9 cellular contexts compared by ENCODE assay signal in the genomic region with DNA sequence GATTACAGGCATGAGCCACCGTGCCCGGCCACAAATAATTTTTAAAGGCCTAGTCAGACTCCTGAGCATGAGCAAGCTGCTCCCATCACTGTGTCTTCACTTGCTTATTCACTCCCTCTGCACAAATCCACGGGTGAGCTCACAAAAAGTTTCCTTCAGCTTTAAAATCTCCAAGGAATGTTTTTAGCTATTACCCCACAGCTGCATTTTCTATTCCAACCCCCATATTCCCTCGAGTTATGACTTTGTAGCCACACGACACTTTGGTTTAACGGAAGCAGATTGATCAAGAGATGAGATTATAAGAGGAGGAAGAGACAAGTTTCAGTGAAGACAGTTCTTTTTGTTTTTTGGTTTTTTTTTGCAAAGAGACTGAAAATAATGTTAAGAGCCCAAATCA. TPM values are rescaled to one million over a fixed set of nuclear protein-coding genes. Genes with fewer than 3 reads are reported as not detected.
A peak's percentile ranks its signal among the peaks of the same experiment; 100 is the strongest.
DNase-seq lines count a peak whose midpoint lies in the region; ATAC-seq and TF ChIP-seq lines count a peak whose summit lies in the region.
"Had no signal": no experiment of that assay in that cellular context is flagged by ENCODE, and none has a peak within 500 bp of the region (broad histone marks: within the 10 kb centered on the region; RNA-seq: fewer than 3 reads in every experiment).

No MANE protein-coding gene starts in this region.

- 55 to 57% methylated on average over 6 of the region's 6 CpGs for WGBS in GM23248 (ENCODE audit: low coverage in 1 of 2, low lambda C conversion rate in 2 of 2, missing lambda C conversion rate in 2 of 2), 2 experiments
- 66 to 68% methylated on average over 6 of the region's 6 CpGs for WGBS in thyroid gland, 2 donors

- H3K4me3 Mint-ChIP-seq in CD14-positive monocyte = peak overlapping the region; percentile 2 to 69
- H3K4me3 Mint-ChIP-seq in WTC11 = no peak overlapping the region
- peak overlapping the region; percentile 42 to 86 (median 73) for H3K4me3 Mint-ChIP-seq in naive thymus-derived CD8-positive, alpha-beta T cell

- no peak for DNase-seq in CD14-positive monocyte (ENCODE audit: low spot score)
- DNase-seq in GM23248 = peak; percentile 57
- DNase-seq in WTC11 (ENCODE audit: low spot score) = no peak
- DNase-seq in naive thymus-derived CD8-positive, alpha-beta T cell = peak in 2 of 10 donors; percentile 47 to 49
- no peak for DNase-seq in thyroid gland
- DNase-seq in brain microvascular endothelial cell = no peak
- DNase-seq in amniotic stem cell (lab: John Stamatoyannopoulos, UW) = no peak
- DNase-seq: NCI-H446 treated with DMSO at 0.1 percent for 48 hours had no signal

- H3K4me2 ChIP-seq in GM23248 (ENCODE audit: unreplicated experiment) = no peak overlapping the region

- peaks cover 30% of the 10 kb centered on the region; the same call in 1 of the 2 replicates for H4K20me1 ChIP-seq in GM23248 (ENCODE audit: insufficient read depth)

- H3K9me3 Mint-ChIP-seq in CD14-positive monocyte (no peaks in the 10 kb centered on the region), WTC11 (no peaks in the 10 kb centered on the region)
- no peaks in the 10 kb centered on the region for H3K9me3 Mint-ChIP-seq in naive thymus-derived CD8-positive, alpha-beta T cell

- peak overlapping the region; percentile 74 to 86 (median 81) for H3K27ac Mint-ChIP-seq in CD14-positive monocyte
- H3K27ac Mint-ChIP-seq in WTC11 = peak overlapping the region; percentile 92
- H3K27ac Mint-ChIP-seq in naive thymus-derived CD8-positive, alpha-beta T cell = peak overlapping the region; percentile 74 to 92 (median 84)

- H3F3A ChIP-seq in GM23248 (ENCODE audit: insufficient read depth) = peaks cover 35% of the 10 kb centered on the region

- H3K27me3 ChIP-seq in GM23248 (replicated peaks; ENCODE audit: insufficient read depth) (no peaks in the 10 kb centered on the region), thyroid gland (no peaks in the 10 kb centered on the region), brain microvascular endothelial cell (replicated peaks) (no peaks in the 10 kb centered on the region)

- no peak for TF ChIP-seq POLR2A in thyroid gland (IDR thresholded peaks at IDR 0.05)

- H3K4me1 ChIP-seq in GM23248 (ENCODE audit: insufficient read depth) = peaks cover 14% of the 10 kb centered on the region
- peaks cover 0 to 8% of the 10 kb centered on the region in 2 donors for H3K4me1 ChIP-seq in thyroid gland

- H3K27ac ChIP-seq in GM23248 (peak overlapping the region; percentile 28), thyroid gland (no peak overlapping the region), brain microvascular endothelial cell (no peak overlapping the region)

- no peaks in the 10 kb centered on the region for H3K9me2 ChIP-seq in GM23248 (ENCODE audit: insufficient read depth)

- no peak overlapping the region for H3K9ac ChIP-seq in GM23248

- H3K36me3 Mint-ChIP-seq in CD14-positive monocyte (peaks cover 11 to 27% of the 10 kb centered on the region in 2 donors), WTC11 (peaks cover 2% of the 10 kb centered on the region; the same call in 1 of the 2 replicates)
- no peaks in the 10 kb centered on the region for H3K36me3 Mint-ChIP-seq in naive thymus-derived CD8-positive, alpha-beta T cell

- H3K4me1 Mint-ChIP-seq in CD14-positive monocyte = peaks cover 72% of the 10 kb centered on the region
- peaks cover 47% of the 10 kb centered on the region for H3K4me1 Mint-ChIP-seq in WTC11
- H3K4me1 Mint-ChIP-seq in naive thymus-derived CD8-positive, alpha-beta T cell = peaks cover 26 to 85% (median 81%) of the 10 kb centered on the region in 4 donors

- intact Hi-C loops in CD14-positive monocyte (cut with micrococcal nuclease) = no loop called here
- intact Hi-C loops in thyroid gland (cut with DNase I) = no loop called here

- no peak overlapping the region for H2AFZ ChIP-seq in GM23248

- peaks cover 96% of the 10 kb centered on the region for H3K79me2 ChIP-seq in GM23248 (ENCODE audit: insufficient read depth)

- H3K27me3 Mint-ChIP-seq in CD14-positive monocyte (ENCODE audit: low read depth in 3 of 3) = peaks cover 0 to 2% (median 0%) of the 10 kb centered on the region in 3 donors
- H3K27me3 Mint-ChIP-seq in WTC11 (ENCODE audit: low read depth) = no peaks in the 10 kb centered on the region
- no peaks in the 10 kb centered on the region for H3K27me3 Mint-ChIP-seq in naive thymus-derived CD8-positive, alpha-beta T cell

- H3K36me3 ChIP-seq in GM23248 (ENCODE audit: low read depth) = no peaks in the 10 kb centered on the region
- H3K36me3 ChIP-seq in thyroid gland = no peaks in the 10 kb centered on the region
- H3K36me3 ChIP-seq in brain microvascular endothelial cell (replicated peaks) = no peaks in the 10 kb centered on the region

- POLR2A ChIA-PET in WTC11 (lab: Charles Lee) = no interaction called here
- POLR2A ChIA-PET in naive thymus-derived CD8-positive, alpha-beta T cell (lab: Charles Lee) = interaction anchor here (1.0 to 4.1 kb wide), 7 partner anchors 10 to 71 kb away, joined by 3 to 17 read pairs (median 5); partner anchors contain the start of genes GRB2 and SLC25A19

- TF ChIP-seq CTCF in CD14-positive monocyte (IDR thresholded peaks at IDR 0.05) (no peak), WTC11 (IDR thresholded peaks at IDR 0.05) (no peak), thyroid gland (IDR thresholded peaks at IDR 0.05) (no peak), brain microvascular endothelial cell (IDR thresholded peaks at IDR 0.05; ENCODE audit: low read depth, low read length, missing control alignments) (no peak)

- no peak overlapping the region for H3K4me3 ChIP-seq in GM23248
- no peak overlapping the region for H3K4me3 ChIP-seq in thyroid gland (replicated peaks in 1 of 3)
- H3K4me3 ChIP-seq in brain microvascular endothelial cell (ENCODE audit: low read depth, low read length) = no peak overlapping the region

- H3K9me3 ChIP-seq in GM23248 (ENCODE audit: low read depth) = no peaks in the 10 kb centered on the region
- H3K9me3 ChIP-seq in thyroid gland = no peaks in the 10 kb centered on the region

- no peak for ATAC-seq in WTC11
- ATAC-seq in naive thymus-derived CD8-positive, alpha-beta T cell = peak; percentile 53 to 66
- ATAC-seq in GM21737 (IDR thresholded peaks at IDR 0.05; ENCODE audit: unreplicated experiment) = no peak

- CTCF ChIA-PET in WTC11 (lab: Charles Lee) = interaction anchor here (1.1 kb wide), 1 partner anchor 68 kb away, joined by 3 read pairs; the partner anchor contains the start of gene MIF4GD

- in situ Hi-C loops in GM23248 (cut with MboI) = no loop called here
- in situ Hi-C loops in brain microvascular endothelial cell (cut with HindIII; ENCODE audit: low pct_ligation_motif_present, low sequenced_read_pairs) = no loop called here

TF ChIP-seq in WTC11, 78 proteins besides CTCF, POLR2A, EP300 and RAD21 (continues in another document):
- TF ChIP-seq PRDM15 (CRISPR knock-in tag; IDR thresholded peaks at IDR 0.05) = no peak
- no peak for TF ChIP-seq TCF7 (CRISPR knock-in tag; IDR thresholded peaks at IDR 0.05; ENCODE audit: low read depth)
- TF ChIP-seq SP1 (CRISPR knock-in tag; conservative IDR thresholded peaks at IDR 0.05) = no peak
- no peak for TF ChIP-seq MXD4 (CRISPR knock-in tag; IDR thresholded peaks at IDR 0.05; ENCODE audit: borderline replicate concordance)
- TF ChIP-seq, protein P1, sequence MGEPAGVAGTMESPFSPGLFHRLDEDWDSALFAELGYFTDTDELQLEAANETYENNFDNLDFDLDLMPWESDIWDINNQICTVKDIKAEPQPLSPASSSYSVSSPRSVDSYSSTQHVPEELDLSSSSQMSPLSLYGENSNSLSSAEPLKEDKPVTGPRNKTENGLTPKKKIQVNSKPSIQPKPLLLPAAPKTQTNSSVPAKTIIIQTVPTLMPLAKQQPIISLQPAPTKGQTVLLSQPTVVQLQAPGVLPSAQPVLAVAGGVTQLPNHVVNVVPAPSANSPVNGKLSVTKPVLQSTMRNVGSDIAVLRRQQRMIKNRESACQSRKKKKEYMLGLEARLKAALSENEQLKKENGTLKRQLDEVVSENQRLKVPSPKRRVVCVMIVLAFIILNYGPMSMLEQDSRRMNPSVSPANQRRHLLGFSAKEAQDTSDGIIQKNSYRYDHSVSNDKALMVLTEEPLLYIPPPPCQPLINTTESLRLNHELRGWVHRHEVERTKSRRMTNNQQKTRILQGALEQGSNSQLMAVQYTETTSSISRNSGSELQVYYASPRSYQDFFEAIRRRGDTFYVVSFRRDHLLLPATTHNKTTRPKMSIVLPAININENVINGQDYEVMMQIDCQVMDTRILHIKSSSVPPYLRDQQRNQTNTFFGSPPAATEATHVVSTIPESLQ (CRISPR knock-in tag; IDR thresholded peaks at IDR 0.05) = no peak
- TF ChIP-seq CREM (CRISPR knock-in tag; IDR thresholded peaks at IDR 0.05) = no peak

RNA-seq across cellular contexts. Expression of gene SLC25A19, which starts 49.1 kb away (rescaled TPM):
- polyA plus RNA-seq in CD14-positive monocyte = 10 to 100 TPM; 14.4 to 18.8 TPM
- total RNA-seq in GM23248 (2014; rRNA removed; shearing (Covaris generic)) = 6.2 and 16.9 TPM in 2 replicates
- 6.7 and 6.8 TPM in 2 replicates for polyA plus RNA-seq in GM23248 (2016; fragmentation: Nextera tagmentation; extraction: Ambion mirVana)
- 22.6 to 27.7 TPM (median 23.0 TPM) in 3 replicates for total RNA-seq in WTC11 (2021)
- 10 to 100 TPM; 20.5 to 22.5 TPM for total RNA-seq in naive thymus-derived CD8-positive, alpha-beta T cell
- polyA plus RNA-seq in naive thymus-derived CD8-positive, alpha-beta T cell = 10 to 100 TPM; 11.2 to 15.4 (median 13.3) TPM
- 10 to 100 TPM in 3 of 4 donors, 1 to 10 TPM in 1; 2.1 to 14.3 (median 12.7) TPM for total RNA-seq in thyroid gland

Comparison
In these comparisons a context has a peak if more than half of its experiments do, and no peak if none do; other contexts are left out.
1. ATAC-seq: peak in naive thymus-derived CD8-positive, alpha-beta T cell (2 of 2); none in WTC11 (single experiment) and GM21737 (single experiment).
2. Peak in every context shown above with its lines, with median percentiles within 50 percentile points of each other: H3K27ac Mint-ChIP-seq.